Comparison of ENCODE assay signal across 13 cellular contexts in the genomic region with DNA sequence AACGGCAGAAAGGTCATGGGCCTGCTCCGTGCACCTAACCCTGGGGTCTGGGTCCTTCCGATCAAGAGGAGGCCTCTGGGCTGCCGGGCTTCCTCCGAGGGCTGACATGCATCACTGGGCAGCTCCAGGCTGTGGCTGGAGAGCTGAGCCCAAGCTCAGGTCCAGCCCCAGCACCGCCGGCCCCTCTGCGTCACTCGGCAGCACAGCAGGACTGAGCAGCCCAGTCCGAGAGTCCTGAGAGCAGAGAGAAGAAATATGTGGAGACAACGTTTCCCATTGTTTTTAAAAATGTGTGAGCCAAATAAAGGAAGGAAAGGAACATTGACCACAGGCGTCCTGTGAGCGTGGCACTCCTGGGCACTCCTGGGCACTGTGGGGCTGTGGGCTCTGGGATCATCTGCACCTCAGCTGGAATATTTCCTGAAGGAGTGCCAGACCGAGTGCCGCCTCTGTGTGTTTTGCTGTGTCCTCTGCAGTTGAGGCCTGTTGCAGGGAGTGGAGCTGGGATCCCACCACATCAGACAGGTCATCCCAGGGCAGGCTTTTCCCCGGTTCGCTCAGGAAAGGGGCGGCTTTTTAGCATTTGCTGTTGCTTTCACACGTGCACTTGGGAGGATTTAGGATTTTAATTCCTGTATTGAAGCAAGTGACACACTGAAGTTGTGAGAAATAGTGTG. TPM values are rescaled to one million over a fixed set of nuclear protein-coding genes. Genes with fewer than 3 reads are reported as not detected.
DNase-seq lines count a peak whose midpoint lies in the region; ATAC-seq, FAIRE-seq and TF ChIP-seq lines count a peak whose summit lies in the region.
"Had no signal": no experiment of that assay in that cellular context is flagged by ENCODE, and none has a peak within 500 bp of the region (broad histone marks: within the 10 kb centered on the region; RNA-seq: fewer than 3 reads in every experiment).

No MANE protein-coding gene starts in this region.

- H2BK120ac ChIP-seq in IMR-90 (ENCODE audit: low read depth, low read length), result no peak overlapping the region

- in situ Hi-C loops in IMR-90 (cut with MboI; ENCODE audit: low sequenced_read_pairs), result no loop called here
- in situ Hi-C loops in HepG2 (cut with HindIII; ENCODE audit: extremely low pct_ligation_motif_present, low pct_unique_long_range_greater_than_20kb), result no loop called here

- TF ChIP-seq POLR2A in IMR-90 (IDR thresholded peaks at IDR 0.05; ENCODE audit: low read depth, low read length) (no peak), HepG2 (IDR thresholded peaks at IDR 0.05; ENCODE audit: insufficient read depth in 1 of 2, low read depth in 2 of 2, low read length in 2 of 2) (no peak), spleen (IDR thresholded peaks at IDR 0.05) (no peak)

- ATAC-seq in IMR-90 (ENCODE audit: low read depth) (peak; percentile 46), HepG2 (peak; percentile 50; the same call in 2 of the 3 replicates), GM19324 (IDR thresholded peaks at IDR 0.05; ENCODE audit: low FRiP score, unreplicated experiment) (no peak), HG02623 (IDR thresholded peaks at IDR 0.05; ENCODE audit: unreplicated experiment) (no peak)
- ATAC-seq: left colon had no signal

- no peak overlapping the region; the same call in 1 of the 2 replicates for H2BK20ac ChIP-seq in IMR-90 (ENCODE audit: low read depth, low read length)

- POLR2A ChIA-PET in IMR-90 (lab: Charles Lee; ENCODE audit: unreplicated experiment) (no interaction called here), HepG2 (lab: Yijun Ruan, JAX) (no interaction called here)

- H3K27ac Mint-ChIP-seq in endothelial cell (ENCODE audit: unreplicated experiment), result peak overlapping the region; percentile 97
- H3K27ac Mint-ChIP-seq: activated T-helper 2 cell treated with anti-CD3 and anti-CD28 coated beads, Interferon-gamma antibody, Interleukin-2, Interleukin-4, amounts not matched to agents 10 μg/mL and 5 μg/mL and 100 μg/mL, durations not matched to agents 14 hours and 24 hours and 36 hours; CD4-positive, alpha-beta T cell had no signal

- H2AFZ ChIP-seq in IMR-90 (replicated peaks; ENCODE audit: low read length, poor library complexity) (no peak overlapping the region), HepG2 (ENCODE audit: low read length) (no peak overlapping the region)

- 45% methylated on average over 11 of the region's 19 CpGs; no CpG with 5 or more reads in 1 of the 2 experiments for WGBS in IMR-90 (ENCODE audit: extremely low coverage in 2 of 2, insufficient read length in 1 of 2), 2 experiments
- 74% methylated on average over 18 of the region's 19 CpGs for WGBS in HepG2 (ENCODE audit: low lambda C conversion rate)
- 69 to 80% (median 73%) methylated on average over 17 to 19 of the region's 19 CpGs for WGBS in spleen, 5 donors

- H4K5ac ChIP-seq in IMR-90 (ENCODE audit: low read depth, low read length), result no peak overlapping the region

- H3K9me3 ChIP-seq in IMR-90 (ENCODE audit: control insufficient read depth, insufficient read depth, low read length) (no peaks in the 10 kb centered on the region), HepG2 (ENCODE audit: low read length) (no peaks in the 10 kb centered on the region), spleen (peaks cover 0 to 2% (median 0%) of the 10 kb centered on the region in 8 donors)

- no peak overlapping the region for H2BK15ac ChIP-seq in IMR-90 (ENCODE audit: low read depth, low read length)

- H4K20me1 ChIP-seq in IMR-90 (ENCODE audit: insufficient read depth, low read length) (peaks cover 55% of the 10 kb centered on the region), HepG2 (ENCODE audit: insufficient read depth, low read length) (peaks cover 20% of the 10 kb centered on the region; the same call in 1 of the 2 replicates)

- CTCF ChIA-PET in IMR-90 (lab: Yijun Ruan, JAX), result no interaction called here
- CTCF ChIA-PET in HepG2 (lab: Yijun Ruan, JAX; ENCODE audit: low intra/inter-chr PET ratio, low total read pairs), result no interaction called here

- H3K4me1 ChIP-seq in IMR-90 (ENCODE audit: control insufficient read depth, insufficient read depth, low read length), result peaks cover 16% of the 10 kb centered on the region
- peaks cover 38% of the 10 kb centered on the region for H3K4me1 ChIP-seq in HepG2 (ENCODE audit: insufficient read depth, low read length)
- H3K4me1 ChIP-seq in spleen, result peaks cover 0 to 65% (median 32%) of the 10 kb centered on the region in 6 donors

- no peak overlapping the region; the same call in 1 of the 2 replicates for H4K91ac ChIP-seq in IMR-90 (ENCODE audit: insufficient read depth, low read depth, low read length)

- no peak overlapping the region for H3K27ac ChIP-seq in IMR-90 (ENCODE audit: insufficient read depth, low read length)
- H3K27ac ChIP-seq in HepG2 (ENCODE audit: extremely low read length, insufficient read depth, low read length), result peak overlapping the region; percentile 11
- peak overlapping the region in 7 of 8 donors; percentile 35 to 83 (median 69) for H3K27ac ChIP-seq in spleen

- no peak overlapping the region for H3K23ac ChIP-seq in IMR-90 (ENCODE audit: low read depth, low read length)

- no peak overlapping the region for H3K14ac ChIP-seq in IMR-90 (replicated peaks; ENCODE audit: low read depth, low read length)

- H3K4me3 Mint-ChIP-seq in endothelial cell (ENCODE audit: unreplicated experiment), result no peak overlapping the region
- H3K4me3 Mint-ChIP-seq: CD4-positive, alpha-beta T cell had no signal

- H3K9me1 ChIP-seq in IMR-90 (ENCODE audit: insufficient read depth, low read length), result peaks cover 7% of the 10 kb centered on the region; the same call in 1 of the 2 replicates

- H3K4me2 ChIP-seq in IMR-90 (ENCODE audit: low read depth, low read length) (no peak overlapping the region), HepG2 (ENCODE audit: low read depth, low read length) (peak overlapping the region; percentile 31; the same call in 1 of the 2 replicates)

- H3K56ac ChIP-seq in IMR-90 (ENCODE audit: extremely low read depth, insufficient read depth, low read length), result no peak overlapping the region

- peak overlapping the region; percentile 23; the same call in 1 of the 2 replicates for H2AK5ac ChIP-seq in IMR-90 (ENCODE audit: low read depth, low read length)

- H3K4me1 Mint-ChIP-seq in endothelial cell (ENCODE audit: unreplicated experiment), result peaks cover 54% of the 10 kb centered on the region

- peak overlapping the region in 1 of 2 experiments; percentile 14; a peak in 1 of 4 replicates for H4K8ac ChIP-seq in IMR-90 (ENCODE audit: low read depth in 2 of 2, low read length in 2 of 2)

- H3K18ac ChIP-seq in IMR-90 (ENCODE audit: low read depth, low read length), result no peak overlapping the region

- no peak overlapping the region for H3K4ac ChIP-seq in IMR-90 (ENCODE audit: low read depth, low read length)

- dilution Hi-C loops in IMR-90 (cut with HindIII; ENCODE audit: low sequenced_read_pairs, unreplicated experiment), result no loop called here

- no peak overlapping the region for H3K9ac ChIP-seq in IMR-90 (ENCODE audit: low read depth, low read length)
- no peak overlapping the region for H3K9ac ChIP-seq in HepG2 (ENCODE audit: insufficient read depth, low read depth, low read length)

- peaks cover 14% of the 10 kb centered on the region for H3K27me3 Mint-ChIP-seq in endothelial cell (ENCODE audit: unreplicated experiment)
- H3K27me3 Mint-ChIP-seq: CD4-positive, alpha-beta T cell had no signal

- H3K79me2 ChIP-seq in HepG2 (ENCODE audit: insufficient read depth, low read length), result peaks cover 14% of the 10 kb centered on the region

- BruUV-seq in IMR-90 (replicated peaks; lab: Mats Ljungman, UMichigan) (no TSS peak), HepG2 (replicated peaks; lab: Mats Ljungman, UMichigan) (no TSS peak)

- H3K4me3 ChIP-seq in IMR-90 (ENCODE audit: insufficient read depth, low read depth, low read length) (no peak overlapping the region), HepG2 (replicated peaks in 1 of 3; ENCODE audit: insufficient read depth in 1 of 3, low read depth in 2 of 3, low read length in 3 of 3) (no peak overlapping the region), spleen (peak overlapping the region in 1 of 8 donors; percentile 42)

- DNase-seq in IMR-90, result peak; percentile 28
- no peak for DNase-seq in endothelial cell (ENCODE audit: low spot score)
- no peak for DNase-seq in HepG2 (ENCODE audit: low spot score)
- DNase-seq in spleen, result peak; percentile 71
- DNase-seq in SW 1271 (lab: John Stamatoyannopoulos, UW), result no peak
- DNase-seq in OCI-M1 (lab: John Stamatoyannopoulos, UW), result no peak
- DNase-seq: CD4-positive, alpha-beta T cell; NCI-H1436; T-helper 9 cell had no signal

- TF ChIP-seq CTCF in IMR-90 (conservative IDR thresholded peaks at IDR 0.05; ENCODE audit: low read depth, low read length), result no peak
- no peak for TF ChIP-seq CTCF in endothelial cell (IDR thresholded peaks at IDR 0.05; ENCODE audit: unreplicated experiment)
- no peak for TF ChIP-seq CTCF in HepG2 (CRISPR knock-in tag; IDR thresholded peaks at IDR 0.05)
- TF ChIP-seq CTCF in spleen (IDR thresholded peaks at IDR 0.05 in 8 of 11, conservative IDR thresholded peaks at IDR 0.05 in 3 of 11), result no peak

- peaks cover 47 to 70% of the 10 kb centered on the region in 2 experiments for H3K79me1 ChIP-seq in IMR-90 (ENCODE audit: low read depth in 1 of 2, low read length in 2 of 2)

- H2BK5ac ChIP-seq in IMR-90 (ENCODE audit: low read depth, low read length, poor library complexity, severe bottlenecking), result no peak overlapping the region

- H3K36me3 Mint-ChIP-seq in endothelial cell (ENCODE audit: low read depth, unreplicated experiment), result peaks cover 38% of the 10 kb centered on the region

- TF ChIP-seq EP300 in HepG2 (IDR thresholded peaks at IDR 0.05; ENCODE audit: low read depth in 2 of 2, low read length in 2 of 2) (no peak), HepG2 (CRISPR knock-in tag; IDR thresholded peaks at IDR 0.05; ENCODE audit: borderline replicate concordance) (no peak)

- no peak for FAIRE-seq in HepG2 (lab: Jason Lieb, UNC)

- intact Hi-C loops in IMR-90 (cut with micrococcal nuclease) (no loop called here), HepG2 (cut with micrococcal nuclease; ENCODE audit: unreplicated experiment) (no loop called here), spleen (cut with DNase I; ENCODE audit: low total_unique reads) (no loop called here)

- H2AK9ac ChIP-seq in IMR-90 (replicated peaks; ENCODE audit: low read depth, low read length, poor library complexity), result no peak overlapping the region

- TF ChIP-seq RAD21 in IMR-90 (IDR thresholded peaks at IDR 0.05; ENCODE audit: low read length) (no peak), HepG2 (CRISPR knock-in tag; IDR thresholded peaks at IDR 0.05) (no peak)

- H3K36me3 ChIP-seq in IMR-90 (ENCODE audit: control insufficient read depth, insufficient read depth, low read length), result peaks cover 46% of the 10 kb centered on the region
- peaks cover 5 to 28% of the 10 kb centered on the region in 2 experiments; a peak in 4 of 5 replicates for H3K36me3 ChIP-seq in HepG2 (replicated peaks in 1 of 2; ENCODE audit: control insufficient read depth in 1 of 2, insufficient read depth in 2 of 2, low read length in 2 of 2)
- H3K36me3 ChIP-seq in spleen, result peaks cover 0 to 87% (median 13%) of the 10 kb centered on the region in 6 donors

- no peaks in the 10 kb centered on the region for H3K9me3 Mint-ChIP-seq in endothelial cell (ENCODE audit: unreplicated experiment)
- H3K9me3 Mint-ChIP-seq: activated T-helper 2 cell treated with anti-CD3 and anti-CD28 coated beads, Interferon-gamma antibody, Interleukin-2, Interleukin-4, amounts not matched to agents 10 μg/mL and 5 μg/mL and 100 μg/mL, durations not matched to agents 14 hours and 24 hours and 36 hours; CD4-positive, alpha-beta T cell had no signal

- H3K27me3 ChIP-seq in IMR-90 (ENCODE audit: control insufficient read depth, insufficient read depth, low read length) (no peaks in the 10 kb centered on the region), HepG2 (ENCODE audit: control insufficient read depth in 1 of 2, insufficient read depth in 2 of 2, low read length in 2 of 2) (no peaks in the 10 kb centered on the region), spleen (replicated peaks in 1 of 7) (no peaks in the 10 kb centered on the region)

RNA-seq across cellular contexts. Expression of a gene that starts 37.8 kb away (rescaled TPM):
- total RNA-seq in IMR-90 (2012; rRNA removed), result 59.2 and 59.3 TPM in 2 replicates
- polyA plus RNA-seq in IMR-90 (2012; rRNA removed), result 97.0 and 97.8 TPM in 2 replicates
- polyA plus RNA-seq in IMR-90 (2012; cell fraction: cytosol; rRNA removed), result 50.0 and 55.8 TPM in 2 replicates
- polyA plus RNA-seq in IMR-90 (2012; cell fraction: nucleus; rRNA removed; ENCODE audit: low replicate concordance), result 54.6 and 91.2 TPM in 2 replicates
- total RNA-seq in endothelial cell (ENCODE audit: unreplicated experiment), result 65.8 TPM
- total RNA-seq in HepG2 (2016; rRNA removed; fragmentation: Illumina TruSeq; extraction: Trizol), result 78.3 and 84.2 TPM in 2 replicates
- total RNA-seq in HepG2 (2016; cell fraction: cytosol; rRNA removed; fragmentation: Illumina TruSeq; extraction: Trizol; ENCODE audit: low read depth), result 194 and 195 TPM in 2 replicates
- 67.1 and 88.3 TPM in 2 replicates for total RNA-seq in HepG2 (2016; cell fraction: insoluble cytoplasmic fraction; rRNA removed; fragmentation: Illumina TruSeq; extraction: Trizol)
- total RNA-seq in HepG2 (2016; cell fraction: membrane; rRNA removed; fragmentation: Illumina TruSeq; extraction: Trizol), result 221 and 222 TPM in 2 replicates
- 49.7 and 57.5 TPM in 2 replicates for total RNA-seq in HepG2 (2016; cell fraction: nucleus; rRNA removed; fragmentation: Illumina TruSeq; extraction: Trizol)
- 31.6 and 38.0 TPM in 2 replicates for polyA plus RNA-seq in HepG2 (2011; rRNA removed)
- polyA plus RNA-seq in HepG2 (2011; cell fraction: cytosol; rRNA removed), result 25.7 and 26.3 TPM in 2 replicates
- polyA plus RNA-seq in HepG2 (2011; cell fraction: nucleus; rRNA removed), result 37.1 and 39.8 TPM in 2 replicates
- 25.2 and 38.0 TPM in 2 replicates for polyA plus RNA-seq in HepG2 (2012)
- polyA plus RNA-seq in HepG2 (2016; cell fraction: cytosol; fragmentation: Illumina TruSeq; extraction: Trizol; ENCODE audit: low read depth), result 283 and 288 TPM in 2 replicates
- polyA plus RNA-seq in HepG2 (2016; cell fraction: insoluble cytoplasmic fraction; fragmentation: Illumina TruSeq; extraction: Trizol; ENCODE audit: low read depth), result 98.5 and 123 TPM in 2 replicates
- 260 and 268 TPM in 2 replicates for polyA plus RNA-seq in HepG2 (2016; cell fraction: membrane; fragmentation: Illumina TruSeq; extraction: Trizol; ENCODE audit: low read depth)
- polyA plus RNA-seq in HepG2 (2016; cell fraction: nucleus; fragmentation: Illumina TruSeq; extraction: Trizol; ENCODE audit: insufficient read depth, low read depth), result 93.4 and 97.4 TPM in 2 replicates
- 27.0 and 92.2 TPM in 2 replicates for polyA minus RNA-seq in HepG2 (2011; rRNA and poly(A)+ RNA removed; ENCODE audit: low replicate concordance)
- polyA minus RNA-seq in HepG2 (2011; cell fraction: cytosol; rRNA and poly(A)+ RNA removed), result 13.8 and 22.4 TPM in 2 replicates
- polyA minus RNA-seq in HepG2 (2011; cell fraction: nucleus; rRNA and poly(A)+ RNA removed), result 24.0 and 26.7 TPM in 2 replicates
- total RNA-seq in spleen, result 10 to 100 TPM; 47.5 to 91.7 (median 59.4) TPM
- 10 to 100 TPM; 21.7 to 42.4 (median 40.1) TPM for polyA plus RNA-seq in spleen

RNA-seq across cellular contexts. Expression of a gene that starts 56.2 kb away (rescaled TPM):
- 6.9 and 8.1 TPM in 2 replicates for total RNA-seq in IMR-90 (2012; rRNA removed)
- polyA plus RNA-seq in IMR-90 (2012; rRNA removed), result 7.9 and 11.5 TPM in 2 replicates
- 4.2 and 6.5 TPM in 2 replicates for polyA plus RNA-seq in IMR-90 (2012; cell fraction: cytosol; rRNA removed)
- polyA plus RNA-seq in IMR-90 (2012; cell fraction: nucleus; rRNA removed; ENCODE audit: low replicate concordance), result 43.9 and 65.7 TPM in 2 replicates
- 23.9 TPM for total RNA-seq in endothelial cell (ENCODE audit: unreplicated experiment)
- total RNA-seq in HepG2 (2016; rRNA removed; fragmentation: Illumina TruSeq; extraction: Trizol), result 7.4 and 9.6 TPM in 2 replicates
- total RNA-seq in HepG2 (2016; cell fraction: cytosol; rRNA removed; fragmentation: Illumina TruSeq; extraction: Trizol; ENCODE audit: low read depth), result 12.3 and 13.3 TPM in 2 replicates
- 6.4 and 10.2 TPM in 2 replicates for total RNA-seq in HepG2 (2016; cell fraction: insoluble cytoplasmic fraction; rRNA removed; fragmentation: Illumina TruSeq; extraction: Trizol)
- total RNA-seq in HepG2 (2016; cell fraction: membrane; rRNA removed; fragmentation: Illumina TruSeq; extraction: Trizol), result 9.2 and 9.7 TPM in 2 replicates
- total RNA-seq in HepG2 (2016; cell fraction: nucleus; rRNA removed; fragmentation: Illumina TruSeq; extraction: Trizol), result 16.2 and 17.5 TPM in 2 replicates
- 9.1 and 11.9 TPM in 2 replicates for polyA plus RNA-seq in HepG2 (2011; rRNA removed)
- 7.6 and 8.0 TPM in 2 replicates for polyA plus RNA-seq in HepG2 (2011; cell fraction: cytosol; rRNA removed)
- 23.2 and 28.2 TPM in 2 replicates for polyA plus RNA-seq in HepG2 (2011; cell fraction: nucleus; rRNA removed)
- 11.5 and 12.0 TPM in 2 replicates for polyA plus RNA-seq in HepG2 (2012)
- 2.5 and 2.6 TPM in 2 replicates for polyA plus RNA-seq in HepG2 (2016; cell fraction: cytosol; fragmentation: Illumina TruSeq; extraction: Trizol; ENCODE audit: low read depth)
- 7.2 and 9.3 TPM in 2 replicates for polyA plus RNA-seq in HepG2 (2016; cell fraction: insoluble cytoplasmic fraction; fragmentation: Illumina TruSeq; extraction: Trizol; ENCODE audit: low read depth)
- 4.7 and 5.4 TPM in 2 replicates for polyA plus RNA-seq in HepG2 (2016; cell fraction: membrane; fragmentation: Illumina TruSeq; extraction: Trizol; ENCODE audit: low read depth)
- polyA plus RNA-seq in HepG2 (2016; cell fraction: nucleus; fragmentation: Illumina TruSeq; extraction: Trizol; ENCODE audit: insufficient read depth, low read depth), result 56.9 and 58.1 TPM in 2 replicates
- polyA minus RNA-seq in HepG2 (2011; rRNA and poly(A)+ RNA removed; ENCODE audit: low replicate concordance), result 6.2 and 8.7 TPM in 2 replicates
- 2.3 and 2.4 TPM in 2 replicates for polyA minus RNA-seq in HepG2 (2011; cell fraction: cytosol; rRNA and poly(A)+ RNA removed)
- polyA minus RNA-seq in HepG2 (2011; cell fraction: nucleus; rRNA and poly(A)+ RNA removed), result 17.4 and 24.3 TPM in 2 replicates
- total RNA-seq in spleen, result 10 to 100 TPM; 22.7 to 33.1 (median 26.3) TPM
- polyA plus RNA-seq in spleen, result 10 to 100 TPM in 2 of 3 donors, 1 to 10 TPM in 1; 6.3 to 12.7 (median 11.1) TPM

Comparison
In these comparisons a context has a peak if more than half of its experiments do, and no peak if none do; other contexts are left out.
1. ATAC-seq: peak in IMR-90 (single experiment) and HepG2 (single experiment); none in GM19324 (single experiment) and HG02623 (single experiment).
2. DNase-seq: peak in IMR-90 (single experiment) and spleen (single experiment); none in endothelial cell (single experiment), HepG2 (single experiment), SW 1271 (0 of 2) and OCI-M1 (single experiment).